Comparison of ENCODE assay signal across 22 cellular contexts in genomic region chr4:103936653-103937145, GRCh38.
"Had no signal": no experiment of that assay in that cellular context is flagged by ENCODE, and none has a peak within 500 bp of the region (broad histone marks: within the 10 kb centered on the region; RNA-seq: fewer than 3 reads in every experiment).

No MANE protein-coding gene starts in this region.

- H3K27me3 ChIP-seq: hepatocyte, left lung had no signal

- H3K36me3 ChIP-seq: esophagus muscularis mucosa, heart left ventricle, left lung had no signal

- H3K4me3 Mint-ChIP-seq: central memory CD8-positive, alpha-beta T cell; immature natural killer cell; memory B cell had no signal

- H3K4me1 Mint-ChIP-seq: central memory CD8-positive, alpha-beta T cell; immature natural killer cell; memory B cell had no signal

- ATAC-seq: foreskin keratinocyte, heart left ventricle, left cardiac atrium, left lung, left ventricle myocardium superior had no signal

- H3K9me3 Mint-ChIP-seq: memory B cell had no signal

- DNase-seq: cerebellar nuclear complex; dermis blood vessel endothelial cell; dorsolateral prefrontal cortex; effector CD4-positive, alpha-beta T cell; effector memory CD4-positive, alpha-beta T cell; foreskin keratinocyte; hypothalamus; immature natural killer cell; islet precursor cell; left cardiac atrium; left ventricle myocardium superior; mammary epithelial cell; mesendoderm; midbrain had no signal

- H3K27ac ChIP-seq: coronary artery, dorsolateral prefrontal cortex, esophagus muscularis mucosa, foreskin keratinocyte, heart left ventricle, hepatocyte, left lung had no signal

- H3K27ac Mint-ChIP-seq: immature natural killer cell, memory B cell had no signal

- H3K9me3 ChIP-seq: left lung had no signal

- H3K36me3 Mint-ChIP-seq: immature natural killer cell, memory B cell had no signal

- H3K4me1 ChIP-seq: esophagus muscularis mucosa, foreskin keratinocyte, heart left ventricle, left lung had no signal

- H3K4me3 ChIP-seq: coronary artery, dorsolateral prefrontal cortex, esophagus muscularis mucosa, heart left ventricle, hepatocyte, left lung, lung had no signal

- H3K27me3 Mint-ChIP-seq: central memory CD8-positive, alpha-beta T cell; memory B cell had no signal
